In the genomic region with DNA sequence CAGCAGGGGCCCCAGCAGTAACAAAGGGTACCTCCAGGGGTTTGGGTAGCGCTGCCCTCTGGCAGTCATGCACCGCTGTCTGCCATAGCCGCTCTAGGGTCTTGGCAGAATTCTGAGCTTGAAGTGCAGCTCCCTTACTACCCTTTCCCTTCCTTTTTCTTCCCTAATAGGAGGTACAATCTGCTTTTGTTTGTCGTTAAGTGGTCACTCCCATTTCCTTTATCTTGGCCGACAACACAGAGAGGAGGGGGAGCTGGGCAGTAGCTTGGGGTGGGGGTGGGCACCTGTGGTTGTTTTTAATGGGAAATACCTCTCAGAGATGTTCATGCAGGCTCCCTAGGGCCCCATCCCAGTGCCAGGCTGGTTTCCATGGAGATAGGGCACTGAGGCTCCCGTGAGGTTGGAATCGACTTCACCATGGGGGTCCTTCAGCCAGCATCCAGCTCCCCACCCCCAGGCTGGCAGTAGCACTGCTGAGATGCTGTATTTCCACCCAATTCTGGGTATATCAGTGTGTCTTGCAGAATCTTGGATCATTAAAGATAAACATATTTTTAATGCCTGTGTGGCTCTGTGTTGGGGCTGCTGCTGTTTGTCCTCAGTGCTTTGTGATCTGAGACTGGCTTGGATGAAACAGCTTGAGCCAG, we compare ENCODE assay signal across 15 cellular contexts. TPM values are rescaled to one million over a fixed set of nuclear protein-coding genes. Genes with fewer than 3 reads are reported as not detected.
DNase-seq lines count a peak whose midpoint lies in the region; ATAC-seq and TF ChIP-seq lines count a peak whose summit lies in the region.
"Had no signal": no experiment of that assay in that cellular context is flagged by ENCODE, and none has a peak within 500 bp of the region (broad histone marks: within the 10 kb centered on the region; RNA-seq: fewer than 3 reads in every experiment).

No MANE protein-coding gene starts in this region.

- CTCF ChIA-PET in activated naive CD4-positive, alpha-beta T cell treated with anti-CD3 and anti-CD28 coated beads for 36 hours (lab: Charles Lee) = interaction anchor here (0.6 to 4.4 kb wide), 6 partner anchors 14 to 114 kb away, joined by 3 to 54 read pairs (median 3); no protein-coding TSS in a partner anchor

- H3K9me3 Mint-ChIP-seq in activated naive CD4-positive, alpha-beta T cell treated with anti-CD3 and anti-CD28 coated beads for 36 hours = no peaks in the 10 kb centered on the region
- H3K9me3 Mint-ChIP-seq in glutamatergic neuron (ENCODE audit: unreplicated experiment) = peaks cover 10% of the 10 kb centered on the region
- H3K9me3 Mint-ChIP-seq in stimulated activated effector memory CD8-positive, alpha-beta T cell treated with anti-CD3 and anti-CD28 coated beads, Interleukin-12 subunit alpha, Interleukin-12 subunit beta, amount 100 ng/mL, for 72 hours = no peaks in the 10 kb centered on the region
- H3K9me3 Mint-ChIP-seq: activated T-cell treated with anti-CD3 and anti-CD28 coated beads, Interleukin-2, amount 50 U/mL, for 72 hours; stimulated activated naive CD8-positive, alpha-beta T cell treated with anti-CD3 and anti-CD28 coated beads, Interleukin-15, amount 100 ng/mL, for 72 hours had no signal

- DNase-seq in activated naive CD4-positive, alpha-beta T cell treated with anti-CD3 and anti-CD28 coated beads for 36 hours = no peak
- no peak for DNase-seq in activated naive CD4-positive, alpha-beta T cell treated with Interleukin-2 at 50 U/mL for 16 hours
- DNase-seq in NCI-H69 (lab: John Stamatoyannopoulos, UW) (peak; percentile 83), glutamatergic neuron (no peak), amygdala (lab: John Stamatoyannopoulos, UW) (no peak), NK-92 (lab: John Stamatoyannopoulos, UW; ENCODE audit: unreplicated experiment) (no peak)
- DNase-seq in stimulated activated effector memory CD8-positive, alpha-beta T cell treated with anti-CD3 and anti-CD28 coated beads, Interleukin-12 subunit alpha, Interleukin-12 subunit beta, amount 100 ng/mL, for 72 hours (ENCODE audit: low spot score in 2 of 2) = no peak
- DNase-seq: ACHN; activated CD4-positive, alpha-beta T cell treated with anti-CD3 and anti-CD28 coated beads for 48 hours; activated T-cell treated with anti-CD3 and anti-CD28 coated beads, Interleukin-2, amount 50 U/mL, for 72 hours; amniotic stem cell; lower lobe of right lung; NCI-H1694; stimulated activated naive CD8-positive, alpha-beta T cell treated with anti-CD3 and anti-CD28 coated beads, Interleukin-15, amount 100 ng/mL, for 72 hours had no signal

- peak overlapping the region; percentile 41 for H3K27ac Mint-ChIP-seq in activated naive CD4-positive, alpha-beta T cell treated with anti-CD3 and anti-CD28 coated beads for 36 hours
- H3K27ac Mint-ChIP-seq in glutamatergic neuron (ENCODE audit: unreplicated experiment) = peak overlapping the region; percentile 50
- peak overlapping the region; percentile 87 for H3K27ac Mint-ChIP-seq in stimulated activated effector memory CD8-positive, alpha-beta T cell treated with anti-CD3 and anti-CD28 coated beads, Interleukin-12 subunit alpha, Interleukin-12 subunit beta, amount 100 ng/mL, for 72 hours
- H3K27ac Mint-ChIP-seq: activated T-cell treated with anti-CD3 and anti-CD28 coated beads, Interleukin-2, amount 50 U/mL, for 72 hours had no signal

- H3K27me3 Mint-ChIP-seq in activated naive CD4-positive, alpha-beta T cell treated with anti-CD3 and anti-CD28 coated beads for 36 hours (ENCODE audit: low read depth) = no peaks in the 10 kb centered on the region
- H3K27me3 Mint-ChIP-seq in glutamatergic neuron (ENCODE audit: unreplicated experiment) = peaks cover 5% of the 10 kb centered on the region
- H3K27me3 Mint-ChIP-seq: stimulated activated naive CD8-positive, alpha-beta T cell treated with anti-CD3 and anti-CD28 coated beads, Interleukin-15, amount 100 ng/mL, for 72 hours had no signal

- H3K4me3 Mint-ChIP-seq in activated naive CD4-positive, alpha-beta T cell treated with anti-CD3 and anti-CD28 coated beads for 36 hours = no peak overlapping the region
- peak overlapping the region; percentile 75 for H3K4me3 Mint-ChIP-seq in glutamatergic neuron (ENCODE audit: unreplicated experiment)
- H3K4me3 Mint-ChIP-seq in stimulated activated effector memory CD8-positive, alpha-beta T cell treated with anti-CD3 and anti-CD28 coated beads, Interleukin-12 subunit alpha, Interleukin-12 subunit beta, amount 100 ng/mL, for 72 hours = no peak overlapping the region
- H3K4me3 Mint-ChIP-seq: activated T-cell treated with anti-CD3 and anti-CD28 coated beads, Interleukin-2, amount 50 U/mL, for 72 hours; stimulated activated naive CD8-positive, alpha-beta T cell treated with anti-CD3 and anti-CD28 coated beads, Interleukin-15, amount 100 ng/mL, for 72 hours had no signal

- H3K36me3 Mint-ChIP-seq in activated naive CD4-positive, alpha-beta T cell treated with anti-CD3 and anti-CD28 coated beads for 36 hours (ENCODE audit: low read depth) = peaks cover 11% of the 10 kb centered on the region
- no peaks in the 10 kb centered on the region for H3K36me3 Mint-ChIP-seq in glutamatergic neuron (ENCODE audit: unreplicated experiment)
- peaks cover 77% of the 10 kb centered on the region for H3K36me3 Mint-ChIP-seq in stimulated activated effector memory CD8-positive, alpha-beta T cell treated with anti-CD3 and anti-CD28 coated beads, Interleukin-12 subunit alpha, Interleukin-12 subunit beta, amount 100 ng/mL, for 72 hours

- H3K4me1 Mint-ChIP-seq in activated naive CD4-positive, alpha-beta T cell treated with anti-CD3 and anti-CD28 coated beads for 36 hours (ENCODE audit: low read depth) = no peaks in the 10 kb centered on the region
- H3K4me1 Mint-ChIP-seq in glutamatergic neuron (ENCODE audit: low read depth, unreplicated experiment) = peaks cover 43% of the 10 kb centered on the region
- peaks cover 19% of the 10 kb centered on the region for H3K4me1 Mint-ChIP-seq in stimulated activated effector memory CD8-positive, alpha-beta T cell treated with anti-CD3 and anti-CD28 coated beads, Interleukin-12 subunit alpha, Interleukin-12 subunit beta, amount 100 ng/mL, for 72 hours
- H3K4me1 Mint-ChIP-seq: stimulated activated naive CD8-positive, alpha-beta T cell treated with anti-CD3 and anti-CD28 coated beads, Interleukin-15, amount 100 ng/mL, for 72 hours had no signal

- ATAC-seq in stimulated activated effector memory CD8-positive, alpha-beta T cell treated with anti-CD3 and anti-CD28 coated beads, Interleukin-12 subunit alpha, Interleukin-12 subunit beta, amount 100 ng/mL, for 72 hours = no peak
- no peak for ATAC-seq in GM18498 (IDR thresholded peaks at IDR 0.05; ENCODE audit: unreplicated experiment)
- ATAC-seq: activated T-cell treated with anti-CD3 and anti-CD28 coated beads, Interleukin-2, amount 50 U/mL, for 72 hours; lower lobe of right lung; stimulated activated naive CD8-positive, alpha-beta T cell treated with anti-CD3 and anti-CD28 coated beads, Interleukin-15, amount 100 ng/mL, for 72 hours had no signal

- TF ChIP-seq CTCF in glutamatergic neuron (IDR thresholded peaks at IDR 0.05; ENCODE audit: partially characterized antibody, unreplicated experiment) = no peak

- intact Hi-C loops in activated naive CD4-positive, alpha-beta T cell treated with anti-CD3 and anti-CD28 coated beads for 36 hours (cut with micrococcal nuclease) = no loop called here

RNA-seq across cellular contexts. Expression of gene CCDC167, which starts 18.6 kb away (rescaled TPM):
- 10 to 100 TPM; 53.4 to 57.1 TPM for total RNA-seq in activated naive CD4-positive, alpha-beta T cell treated with anti-CD3 and anti-CD28 coated beads for 36 hours
- total RNA-seq in glutamatergic neuron (ENCODE audit: unreplicated experiment) = 58.4 TPM

RNA-seq across cellular contexts. Expression of gene CMTR1, which starts 48.1 kb away (rescaled TPM):
- total RNA-seq in activated naive CD4-positive, alpha-beta T cell treated with anti-CD3 and anti-CD28 coated beads for 36 hours = 10 to 100 TPM; 70.9 to 71.3 TPM
- 61.6 TPM for total RNA-seq in glutamatergic neuron (ENCODE audit: unreplicated experiment)
